16 cellular contexts compared by ENCODE assay signal in genomic region chr21:40769231-40769630, GRCh38.
A peak's percentile ranks its signal among the peaks of the same experiment; 100 is the strongest.
DNase-seq lines count a peak whose midpoint lies in the region; ATAC-seq lines count a peak whose summit lies in the region.
"Had no signal": no experiment of that assay in that cellular context is flagged by ENCODE, and none has a peak within 500 bp of the region (broad histone marks: within the 10 kb centered on the region; RNA-seq: fewer than 3 reads in every experiment).

No MANE protein-coding gene starts in this region.

- POLR2A ChIA-PET in naive thymus-derived CD4-positive, alpha-beta T cell (lab: Charles Lee), result no interaction called here

- H3K4me1 Mint-ChIP-seq in naive thymus-derived CD4-positive, alpha-beta T cell, result no peaks in the 10 kb centered on the region
- no peaks in the 10 kb centered on the region for H3K4me1 Mint-ChIP-seq in stimulated activated memory B cell treated with anti-CD40 and anti-IgM and Interleukin-4, amounts not matched to agents 10 μg/mL and 1 μg/mL and 100 μg/mL, for 72 hours
- H3K4me1 Mint-ChIP-seq: CD4-positive, CD25-positive, alpha-beta regulatory T cell; CD8-positive, alpha-beta memory T cell had no signal

- H3K27ac Mint-ChIP-seq in naive thymus-derived CD4-positive, alpha-beta T cell, result no peak overlapping the region
- H3K27ac Mint-ChIP-seq in stimulated activated memory B cell treated with anti-CD40 and anti-IgM and Interleukin-4, amounts not matched to agents 10 μg/mL and 1 μg/mL and 100 μg/mL, for 72 hours, result no peak overlapping the region
- H3K27ac Mint-ChIP-seq: CD4-positive, CD25-positive, alpha-beta regulatory T cell; CD8-positive, alpha-beta memory T cell had no signal

- peaks cover 0 to 4% (median 3%) of the 10 kb centered on the region in 5 donors for H3K27me3 Mint-ChIP-seq in naive thymus-derived CD4-positive, alpha-beta T cell
- no peaks in the 10 kb centered on the region for H3K27me3 Mint-ChIP-seq in stimulated activated memory B cell treated with anti-CD40 and anti-IgM and Interleukin-4, amounts not matched to agents 10 μg/mL and 1 μg/mL and 100 μg/mL, for 72 hours
- H3K27me3 Mint-ChIP-seq: CD4-positive, CD25-positive, alpha-beta regulatory T cell; CD8-positive, alpha-beta memory T cell had no signal

- no peak overlapping the region for H3K4me3 Mint-ChIP-seq in naive thymus-derived CD4-positive, alpha-beta T cell
- no peak overlapping the region for H3K4me3 Mint-ChIP-seq in stimulated activated memory B cell treated with anti-CD40 and anti-IgM and Interleukin-4, amounts not matched to agents 10 μg/mL and 1 μg/mL and 100 μg/mL, for 72 hours
- H3K4me3 Mint-ChIP-seq: CD4-positive, CD25-positive, alpha-beta regulatory T cell; CD8-positive, alpha-beta memory T cell had no signal

- no peaks in the 10 kb centered on the region for H3K27me3 ChIP-seq in naive thymus-derived CD4-positive, alpha-beta T cell (ENCODE audit: control insufficient read depth in 2 of 2, insufficient read depth in 2 of 2, low read length in 2 of 2)
- H3K27me3 ChIP-seq: BE2C had no signal

- CTCF ChIA-PET in naive thymus-derived CD4-positive, alpha-beta T cell (lab: Charles Lee), result no interaction called here

- H3K36me3 Mint-ChIP-seq in naive thymus-derived CD4-positive, alpha-beta T cell, result no peaks in the 10 kb centered on the region
- no peaks in the 10 kb centered on the region for H3K36me3 Mint-ChIP-seq in stimulated activated memory B cell treated with anti-CD40 and anti-IgM and Interleukin-4, amounts not matched to agents 10 μg/mL and 1 μg/mL and 100 μg/mL, for 72 hours
- H3K36me3 Mint-ChIP-seq: CD4-positive, CD25-positive, alpha-beta regulatory T cell; CD8-positive, alpha-beta memory T cell had no signal

- H3K9me3 Mint-ChIP-seq in naive thymus-derived CD4-positive, alpha-beta T cell, result peaks cover 0 to 7% (median 1%) of the 10 kb centered on the region in 11 donors
- peaks cover 2% of the 10 kb centered on the region for H3K9me3 Mint-ChIP-seq in stimulated activated memory B cell treated with anti-CD40 and anti-IgM and Interleukin-4, amounts not matched to agents 10 μg/mL and 1 μg/mL and 100 μg/mL, for 72 hours

- intact Hi-C loops in naive thymus-derived CD4-positive, alpha-beta T cell (cut with micrococcal nuclease), result no loop called here

- no peak overlapping the region for H3K27ac ChIP-seq in naive thymus-derived CD4-positive, alpha-beta T cell (ENCODE audit: low read depth, low read length)
- H3K27ac ChIP-seq: GM23248 had no signal

- DNase-seq in NCI-H345 (lab: John Stamatoyannopoulos, UW) (peak; percentile 19), NCI-H345 treated with DMSO at 0.1 percent for 48 hours (lab: John Stamatoyannopoulos, UW; ENCODE audit: unreplicated experiment) (no peak), NCI-H1105 (lab: John Stamatoyannopoulos, UW) (peak; percentile 18), RPMI8226 (peak; percentile 88), NCI-H187 treated with DMSO at 0.1 percent for 48 hours (lab: John Stamatoyannopoulos, UW) (no peak)
- DNase-seq in naive thymus-derived CD4-positive, alpha-beta T cell, result no peak
- DNase-seq: BE2C; C1 segment of cervical spinal cord; CD4-positive, CD25-positive, alpha-beta regulatory T cell; CD8-positive, alpha-beta memory T cell; DMS153; DMS79; GDM1; GM23248; HCEC 1CT had no signal

- no peaks in the 10 kb centered on the region for H3K9me3 ChIP-seq in naive thymus-derived CD4-positive, alpha-beta T cell (ENCODE audit: control insufficient read depth in 2 of 3, low read length in 3 of 3)

- ATAC-seq in naive thymus-derived CD4-positive, alpha-beta T cell, result peak; percentile 16
- no peak for ATAC-seq in stimulated activated memory B cell treated with anti-CD40 and anti-IgM and Interleukin-4, amounts not matched to agents 10 μg/mL and 1 μg/mL and 100 μg/mL, for 72 hours

- H3K36me3 ChIP-seq in naive thymus-derived CD4-positive, alpha-beta T cell (ENCODE audit: control insufficient read depth in 2 of 3, insufficient read depth in 3 of 3, low read length in 3 of 3), result no peaks in the 10 kb centered on the region
- H3K36me3 ChIP-seq: BE2C had no signal

- H3K4me1 ChIP-seq in naive thymus-derived CD4-positive, alpha-beta T cell (ENCODE audit: control insufficient read depth in 2 of 2, insufficient read depth in 2 of 2, low read length in 2 of 2), result no peaks in the 10 kb centered on the region
- H3K4me1 ChIP-seq: BE2C had no signal

- H3K4me3 ChIP-seq in naive thymus-derived CD4-positive, alpha-beta T cell (ENCODE audit: low read length), result no peak overlapping the region
- H3K4me3 ChIP-seq: GM23248 had no signal

Comparison
In these comparisons a context has a peak if more than half of its experiments do, and no peak if none do; other contexts are left out.
1. DNase-seq: peak in NCI-H345 (single experiment), NCI-H1105 (single experiment) and RPMI8226 (single experiment); none in NCI-H345 treated with DMSO at 0.1 percent for 48 hours (single experiment), naive thymus-derived CD4-positive, alpha-beta T cell (0 of 9) and NCI-H187 treated with DMSO at 0.1 percent for 48 hours (single experiment).